Comparison of ENCODE assay signal across 36 cellular contexts in the genomic region with DNA sequence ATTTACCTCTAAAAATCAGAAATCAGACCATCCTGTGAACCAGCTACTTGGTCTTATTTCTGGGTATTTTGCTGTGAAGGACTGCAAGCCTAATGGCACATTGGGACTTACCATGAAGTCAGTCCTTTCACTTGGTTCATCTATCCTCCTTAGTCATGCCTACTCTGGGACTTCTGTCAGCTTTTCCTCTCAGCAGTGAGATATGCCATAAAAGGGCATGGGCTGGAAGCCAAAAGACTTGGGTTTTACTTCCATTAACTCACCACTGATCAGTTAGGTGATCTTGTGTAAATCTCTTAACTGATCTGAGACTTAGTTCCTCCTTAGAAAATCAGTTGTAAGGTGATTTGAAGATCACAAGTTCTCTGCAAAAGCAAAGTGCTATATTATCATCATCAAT.
"Had no signal": no experiment of that assay in that cellular context is flagged by ENCODE, and none has a peak within 500 bp of the region (broad histone marks: within the 10 kb centered on the region; RNA-seq: fewer than 3 reads in every experiment).

No MANE protein-coding gene starts in this region.

- H3K9me3 ChIP-seq: body of pancreas, colonic mucosa, esophagus squamous epithelium, gastroesophageal sphincter, heart right ventricle had no signal

- H2AFZ ChIP-seq: hepatocyte had no signal

- H3K36me3 ChIP-seq: cardiac muscle cell, colonic mucosa, esophagus squamous epithelium, gastroesophageal sphincter, heart right ventricle had no signal

- H3K4me3 Mint-ChIP-seq: activated CD4-positive, alpha-beta memory T cell treated with anti-CD3 and anti-CD28 coated beads, Interleukin-2, amount 10 ng/mL, durations not matched to agents 7 days and 5 days; activated CD4-positive, alpha-beta T cell treated with anti-CD3 and anti-CD28 coated beads, Interleukin-2, amount 10 ng/mL, durations not matched to agents 7 days and 5 days; activated naive CD8-positive, alpha-beta T cell; activated T-cell treated with anti-CD3 and anti-CD28 coated beads, Interleukin-2, amount 50 U/mL, for 4 hours; activated T-helper 17 cell treated with anti-CD3 and anti-CD28 coated beads, Interleukin-2, amount 50 U/mL, for 72 hours; T-helper 17 cell; T-helper 2 cell treated with Interferon-gamma antibody and Interleukin-4, amounts not matched to agents 5 μg/mL and 100 μg/mL, for 36 hours; WTC11 had no signal

- H3K27me3 ChIP-seq: body of pancreas, cardiac muscle cell, colonic mucosa, esophagus squamous epithelium, gastroesophageal sphincter, hepatocyte had no signal

- H3K4me3 ChIP-seq: body of pancreas, cardiac muscle cell, colonic mucosa, esophagus squamous epithelium, gastroesophageal sphincter, heart right ventricle, hepatocyte had no signal

- DNase-seq: activated CD4-positive, alpha-beta memory T cell treated with anti-CD3 and anti-CD28 coated beads, Interleukin-2, amount 10 ng/mL, durations not matched to agents 7 days and 5 days; activated CD4-positive, alpha-beta T cell treated with anti-CD3 and anti-CD28 coated beads for 1 hour; activated CD4-positive, alpha-beta T cell treated with anti-CD3 and anti-CD28 coated beads for 4 hours; activated CD4-positive, alpha-beta T cell treated with anti-CD3 and anti-CD28 coated beads, Interleukin-2, amount 10 ng/mL, durations not matched to agents 7 days and 5 days; activated CD4-positive, alpha-beta T cell treated with anti-CD3 and anti-CD28 coated beads, Interleukin-2, amount 50 U/mL, for 4 hours; activated CD8-positive, alpha-beta memory T cell treated with anti-CD3 and anti-CD28 coated beads for 24 hours; activated effector memory CD4-positive, alpha-beta T cell treated with Interleukin-2 at 50 U/mL for 16 hours; activated gamma-delta T cell treated with Interleukin-2 at 50 U/mL for 16 hours; activated naive CD4-positive, alpha-beta T cell treated with anti-CD3 and anti-CD28 coated beads, Interleukin-2, amount 50 U/mL, for 16 hours; activated naive CD4-positive, alpha-beta T cell treated with Interleukin-2 at 50 U/mL for 16 hours; activated T-cell treated with anti-CD3 and anti-CD28 coated beads, Interleukin-2, amount 50 U/mL, for 4 hours; amniotic stem cell; anterior cingulate cortex; body of pancreas; central memory CD4-positive, alpha-beta T cell; cerebellar nuclear complex; colonic mucosa; effector CD8-positive, alpha-beta T cell; esophagus squamous epithelium; foreskin melanocyte; heart right ventricle; T-helper 17 cell; T1000 had no signal

- H3K27ac Mint-ChIP-seq: activated CD4-positive, alpha-beta memory T cell treated with anti-CD3 and anti-CD28 coated beads, Interleukin-2, amount 10 ng/mL, durations not matched to agents 7 days and 5 days; activated CD4-positive, alpha-beta T cell treated with anti-CD3 and anti-CD28 coated beads, Interleukin-2, amount 10 ng/mL, durations not matched to agents 7 days and 5 days; activated naive CD8-positive, alpha-beta T cell; activated T-helper 17 cell treated with anti-CD3 and anti-CD28 coated beads, Interleukin-2, amount 50 U/mL, for 72 hours; T-helper 17 cell; T-helper 2 cell treated with Interferon-gamma antibody and Interleukin-4, amounts not matched to agents 5 μg/mL and 100 μg/mL, for 36 hours; WTC11 had no signal

- H3K4me2 ChIP-seq: hepatocyte had no signal

- H3K9me3 Mint-ChIP-seq: activated CD4-positive, alpha-beta T cell treated with anti-CD3 and anti-CD28 coated beads, Interleukin-2, amount 10 ng/mL, durations not matched to agents 7 days and 5 days; activated T-cell treated with anti-CD3 and anti-CD28 coated beads, Interleukin-2, amount 50 U/mL, for 4 hours; T-helper 2 cell treated with Interferon-gamma antibody and Interleukin-4, amounts not matched to agents 5 μg/mL and 100 μg/mL, for 36 hours; WTC11 had no signal

- H3K79me2 ChIP-seq: hepatocyte had no signal

- H3K27ac ChIP-seq: body of pancreas, cardiac muscle cell, colonic mucosa, epithelial cell of prostate, esophagus squamous epithelium, gastroesophageal sphincter, heart right ventricle, hepatocyte, VCaP had no signal

- H3K27me3 Mint-ChIP-seq: activated CD4-positive, alpha-beta memory T cell treated with anti-CD3 and anti-CD28 coated beads, Interleukin-2, amount 10 ng/mL, durations not matched to agents 7 days and 5 days; activated CD4-positive, alpha-beta T cell treated with anti-CD3 and anti-CD28 coated beads, Interleukin-2, amount 10 ng/mL, durations not matched to agents 7 days and 5 days; activated T-helper 17 cell treated with anti-CD3 and anti-CD28 coated beads, Interleukin-2, amount 50 U/mL, for 72 hours; T-helper 17 cell had no signal

- H3K36me3 Mint-ChIP-seq: activated naive CD8-positive, alpha-beta T cell; WTC11 had no signal

- H3K4me1 Mint-ChIP-seq: activated CD4-positive, alpha-beta memory T cell treated with anti-CD3 and anti-CD28 coated beads, Interleukin-2, amount 10 ng/mL, durations not matched to agents 7 days and 5 days; activated CD4-positive, alpha-beta T cell treated with anti-CD3 and anti-CD28 coated beads, Interleukin-2, amount 10 ng/mL, durations not matched to agents 7 days and 5 days; activated T-helper 17 cell treated with anti-CD3 and anti-CD28 coated beads, Interleukin-2, amount 50 U/mL, for 72 hours; T-helper 17 cell had no signal

- H3K4me1 ChIP-seq: body of pancreas, colonic mucosa, esophagus squamous epithelium, heart right ventricle had no signal

- FAIRE-seq: astrocyte, endometrium, endothelial cell of umbilical vein, TTC549 had no signal

- ATAC-seq: activated T-cell treated with anti-CD3 and anti-CD28 coated beads, Interleukin-2, amount 50 U/mL, for 4 hours; activated T-helper 17 cell treated with anti-CD3 and anti-CD28 coated beads, Interleukin-2, amount 50 U/mL, for 72 hours; body of pancreas; gastroesophageal sphincter; heart right ventricle; T-helper 17 cell; WTC11 had no signal
